In genomic region chr15:69148465-69148864, GRCh38 we compare ENCODE assay signal across 7 cellular contexts.
"Had no signal": no experiment of that assay in that cellular context is flagged by ENCODE, and none has a peak within 500 bp of the region (broad histone marks: within the 10 kb centered on the region; RNA-seq: fewer than 3 reads in every experiment).

No MANE protein-coding gene starts in this region.

- H3K4me1 Mint-ChIP-seq: IgD-negative memory B cell had no signal

- H3K4me3 Mint-ChIP-seq: IgD-negative memory B cell had no signal

- DNase-seq: IMR-90, KBM-7 had no signal

- H3K4me3 ChIP-seq: K562 had no signal

- H3K27ac Mint-ChIP-seq: IgD-negative memory B cell had no signal

- FAIRE-seq: HepG2, HTR-8/SVneo, K562 had no signal

- H3K27ac ChIP-seq: HL-60 had no signal
